In the genomic region with DNA sequence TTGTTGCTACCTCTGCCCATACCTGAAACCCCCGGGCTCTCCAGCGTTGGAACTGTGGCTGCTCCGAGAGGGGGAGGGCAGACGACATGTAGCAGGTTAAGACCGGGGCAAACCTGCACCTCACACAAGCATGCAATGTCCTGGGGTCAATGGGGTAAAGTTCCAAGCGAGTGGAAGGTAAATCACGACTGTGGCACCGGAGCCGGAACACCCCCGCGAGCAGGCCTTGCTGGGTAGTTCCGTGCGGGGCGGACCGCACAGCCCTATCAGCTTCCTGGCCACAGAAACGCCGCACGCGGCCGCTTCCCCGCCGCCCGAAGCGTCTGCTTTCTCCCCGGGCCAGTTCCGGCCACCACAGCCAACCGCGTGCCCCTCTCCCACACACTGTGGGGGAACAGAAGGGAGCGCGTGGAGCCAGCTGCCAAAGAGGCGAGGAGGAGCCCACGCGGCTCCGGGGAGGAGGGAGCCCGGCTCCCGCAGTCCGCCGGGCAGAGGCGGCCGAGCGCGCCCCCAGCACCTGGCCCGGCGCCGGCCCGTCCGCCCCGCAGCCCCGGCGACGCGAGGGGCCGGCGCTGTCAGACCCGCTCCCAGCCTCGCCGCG, we compare ENCODE assay signal across 8 cellular contexts. TPM values are rescaled to one million over a fixed set of nuclear protein-coding genes. Genes with fewer than 3 reads are reported as not detected.
DNase-seq lines count a peak whose midpoint lies in the region; ATAC-seq and TF ChIP-seq lines count a peak whose summit lies in the region.

No MANE protein-coding gene starts in this region.

- H3K27ac ChIP-seq in ACC112 (ENCODE audit: low read depth, low read length), result no peak overlapping the region
- no peak overlapping the region for H3K27ac ChIP-seq in coronary artery
- peak overlapping the region in 1 of 4 donors; percentile 50 for H3K27ac ChIP-seq in tibial nerve

- POLR2A ChIA-PET in GM10248 (lab: Yijun Ruan, JAX), result interaction anchor here (1.0 kb wide), 1 partner anchor 116 kb away, joined by 3 read pairs; no protein-coding TSS in a partner anchor

- peak; percentile 83 for ATAC-seq in SK-N-SH treated with all-trans-retinoic acid at 6 μM for 48 hours
- no peak for ATAC-seq in HG03139 (IDR thresholded peaks at IDR 0.05; ENCODE audit: unreplicated experiment)

- H3K4me1 ChIP-seq in ACC112 (ENCODE audit: control insufficient read depth, insufficient read depth, low read length, unreplicated experiment) (no peaks in the 10 kb centered on the region), tibial nerve (peaks cover 0 to 17% (median 4%) of the 10 kb centered on the region in 4 donors)

- peak; percentile 50 for DNase-seq in GM10248 (ENCODE audit: extremely low spot score)
- no peak for DNase-seq in coronary artery (ENCODE audit: low spot score)
- peak; percentile 21 to 48 for DNase-seq in lung microvascular endothelial cell (ENCODE audit: low read depth in 2 of 2)
- no peak for DNase-seq in tibial nerve (ENCODE audit: low spot score in 2 of 2)
- DNase-seq in KG1 (lab: John Stamatoyannopoulos, UW), result no peak

- no peak for TF ChIP-seq POLR2A in tibial nerve (IDR thresholded peaks at IDR 0.05)

- peak overlapping the region; percentile 71 for H2AFZ ChIP-seq in ACC112 (ENCODE audit: low read length, unreplicated experiment)

- H3K4me3 ChIP-seq in ACC112 (ENCODE audit: low read depth, low read length) (peak overlapping the region; percentile 75), coronary artery (peak overlapping the region; percentile 79), tibial nerve (peak overlapping the region; percentile 34 to 63 (median 40))

- H3K9me3 ChIP-seq in tibial nerve, result no peaks in the 10 kb centered on the region

- CTCF ChIA-PET in GM10248 (lab: Yijun Ruan, JAX), result interaction anchor here (0.8 to 2.2 kb wide), 2 partner anchors 33 to 107 kb away, joined by 3 to 8 read pairs; no protein-coding TSS in a partner anchor

- TF ChIP-seq EP300 in tibial nerve (IDR thresholded peaks at IDR 0.05), result no peak

- TF ChIP-seq CTCF in GM10248 (IDR thresholded peaks at IDR 0.05; ENCODE audit: control extremely low read depth, extremely low read depth, low read depth, missing control alignments) (no peak), coronary artery (IDR thresholded peaks at IDR 0.05) (no peak), tibial nerve (IDR thresholded peaks at IDR 0.05) (no peak)

- H3K27me3 ChIP-seq in ACC112 (ENCODE audit: insufficient read depth, low read length) (peaks cover 66% of the 10 kb centered on the region), tibial nerve (peaks cover 3 to 24% of the 10 kb centered on the region in 2 donors)

- no peaks in the 10 kb centered on the region for H3K36me3 ChIP-seq in ACC112 (ENCODE audit: insufficient read depth, low read length)
- no peaks in the 10 kb centered on the region for H3K36me3 ChIP-seq in tibial nerve

- WGBS in tibial nerve, 2 donors, result 3 to 5% methylated on average over 25 to 31 of the region's 58 CpGs

- no peaks in the 10 kb centered on the region for H3K79me2 ChIP-seq in ACC112 (ENCODE audit: control insufficient read depth, insufficient read depth, low read length, unreplicated experiment)

TF ChIP-seq in SK-N-SH treated with all-trans-retinoic acid at 6 μM for 48 hours, 23 proteins besides CTCF, POLR2A, EP300 and RAD21 (continues in another document):
- TF ChIP-seq ARNTL (CRISPR knock-in tag; IDR thresholded peaks at IDR 0.05; ENCODE audit: borderline replicate concordance, low read depth) (no peak), CSDC2 (CRISPR knock-in tag; IDR thresholded peaks at IDR 0.05) (no peak), ZC3H10 (CRISPR knock-in tag; IDR thresholded peaks at IDR 0.05) (no peak), BACH2 (CRISPR knock-in tag; IDR thresholded peaks at IDR 0.05; ENCODE audit: borderline replicate concordance) (no peak), TCF4 (CRISPR knock-in tag; IDR thresholded peaks at IDR 0.05; ENCODE audit: borderline replicate concordance) (no peak), TOX (CRISPR knock-in tag; IDR thresholded peaks at IDR 0.05; ENCODE audit: borderline replicate concordance) (no peak), ZFP3 (CRISPR knock-in tag; IDR thresholded peaks at IDR 0.05) (no peak), ZFP30 (CRISPR knock-in tag; IDR thresholded peaks at IDR 0.05) (no peak), ESRRG (CRISPR knock-in tag; IDR thresholded peaks at IDR 0.05) (no peak), ISL1 (CRISPR knock-in tag; IDR thresholded peaks at IDR 0.05) (no peak), GLIS3 (CRISPR knock-in tag; IDR thresholded peaks at IDR 0.05) (no peak), RARB (CRISPR knock-in tag; IDR thresholded peaks at IDR 0.05) (no peak)
- TF ChIP-seq, protein P1, sequence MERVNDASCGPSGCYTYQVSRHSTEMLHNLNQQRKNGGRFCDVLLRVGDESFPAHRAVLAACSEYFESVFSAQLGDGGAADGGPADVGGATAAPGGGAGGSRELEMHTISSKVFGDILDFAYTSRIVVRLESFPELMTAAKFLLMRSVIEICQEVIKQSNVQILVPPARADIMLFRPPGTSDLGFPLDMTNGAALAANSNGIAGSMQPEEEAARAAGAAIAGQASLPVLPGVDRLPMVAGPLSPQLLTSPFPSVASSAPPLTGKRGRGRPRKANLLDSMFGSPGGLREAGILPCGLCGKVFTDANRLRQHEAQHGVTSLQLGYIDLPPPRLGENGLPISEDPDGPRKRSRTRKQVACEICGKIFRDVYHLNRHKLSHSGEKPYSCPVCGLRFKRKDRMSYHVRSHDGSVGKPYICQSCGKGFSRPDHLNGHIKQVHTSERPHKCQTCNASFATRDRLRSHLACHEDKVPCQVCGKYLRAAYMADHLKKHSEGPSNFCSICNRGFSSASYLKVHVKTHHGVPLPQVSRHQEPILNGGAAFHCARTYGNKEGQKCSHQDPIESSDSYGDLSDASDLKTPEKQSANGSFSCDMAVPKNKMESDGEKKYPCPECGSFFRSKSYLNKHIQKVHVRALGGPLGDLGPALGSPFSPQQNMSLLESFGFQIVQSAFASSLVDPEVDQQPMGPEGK (CRISPR knock-in tag; IDR thresholded peaks at IDR 0.05; ENCODE audit: borderline replicate concordance), result no peak
- TF ChIP-seq, protein P2, sequence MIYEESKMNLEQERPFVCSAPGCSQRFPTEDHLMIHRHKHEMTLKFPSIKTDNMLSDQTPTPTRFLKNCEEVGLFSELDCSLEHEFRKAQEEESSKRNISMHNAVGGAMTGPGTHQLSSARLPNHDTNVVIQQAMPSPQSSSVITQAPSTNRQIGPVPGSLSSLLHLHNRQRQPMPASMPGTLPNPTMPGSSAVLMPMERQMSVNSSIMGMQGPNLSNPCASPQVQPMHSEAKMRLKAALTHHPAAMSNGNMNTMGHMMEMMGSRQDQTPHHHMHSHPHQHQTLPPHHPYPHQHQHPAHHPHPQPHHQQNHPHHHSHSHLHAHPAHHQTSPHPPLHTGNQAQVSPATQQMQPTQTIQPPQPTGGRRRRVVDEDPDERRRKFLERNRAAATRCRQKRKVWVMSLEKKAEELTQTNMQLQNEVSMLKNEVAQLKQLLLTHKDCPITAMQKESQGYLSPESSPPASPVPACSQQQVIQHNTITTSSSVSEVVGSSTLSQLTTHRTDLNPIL (CRISPR knock-in tag; IDR thresholded peaks at IDR 0.05; ENCODE audit: low read depth), result no peak
- TF ChIP-seq, protein P3, sequence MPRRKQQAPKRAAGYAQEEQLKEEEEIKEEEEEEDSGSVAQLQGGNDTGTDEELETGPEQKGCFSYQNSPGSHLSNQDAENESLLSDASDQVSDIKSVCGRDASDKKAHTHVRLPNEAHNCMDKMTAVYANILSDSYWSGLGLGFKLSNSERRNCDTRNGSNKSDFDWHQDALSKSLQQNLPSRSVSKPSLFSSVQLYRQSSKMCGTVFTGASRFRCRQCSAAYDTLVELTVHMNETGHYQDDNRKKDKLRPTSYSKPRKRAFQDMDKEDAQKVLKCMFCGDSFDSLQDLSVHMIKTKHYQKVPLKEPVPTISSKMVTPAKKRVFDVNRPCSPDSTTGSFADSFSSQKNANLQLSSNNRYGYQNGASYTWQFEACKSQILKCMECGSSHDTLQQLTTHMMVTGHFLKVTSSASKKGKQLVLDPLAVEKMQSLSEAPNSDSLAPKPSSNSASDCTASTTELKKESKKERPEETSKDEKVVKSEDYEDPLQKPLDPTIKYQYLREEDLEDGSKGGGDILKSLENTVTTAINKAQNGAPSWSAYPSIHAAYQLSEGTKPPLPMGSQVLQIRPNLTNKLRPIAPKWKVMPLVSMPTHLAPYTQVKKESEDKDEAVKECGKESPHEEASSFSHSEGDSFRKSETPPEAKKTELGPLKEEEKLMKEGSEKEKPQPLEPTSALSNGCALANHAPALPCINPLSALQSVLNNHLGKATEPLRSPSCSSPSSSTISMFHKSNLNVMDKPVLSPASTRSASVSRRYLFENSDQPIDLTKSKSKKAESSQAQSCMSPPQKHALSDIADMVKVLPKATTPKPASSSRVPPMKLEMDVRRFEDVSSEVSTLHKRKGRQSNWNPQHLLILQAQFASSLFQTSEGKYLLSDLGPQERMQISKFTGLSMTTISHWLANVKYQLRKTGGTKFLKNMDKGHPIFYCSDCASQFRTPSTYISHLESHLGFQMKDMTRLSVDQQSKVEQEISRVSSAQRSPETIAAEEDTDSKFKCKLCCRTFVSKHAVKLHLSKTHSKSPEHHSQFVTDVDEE (CRISPR knock-in tag; IDR thresholded peaks at IDR 0.05), result no peak
- TF ChIP-seq, protein P4, sequence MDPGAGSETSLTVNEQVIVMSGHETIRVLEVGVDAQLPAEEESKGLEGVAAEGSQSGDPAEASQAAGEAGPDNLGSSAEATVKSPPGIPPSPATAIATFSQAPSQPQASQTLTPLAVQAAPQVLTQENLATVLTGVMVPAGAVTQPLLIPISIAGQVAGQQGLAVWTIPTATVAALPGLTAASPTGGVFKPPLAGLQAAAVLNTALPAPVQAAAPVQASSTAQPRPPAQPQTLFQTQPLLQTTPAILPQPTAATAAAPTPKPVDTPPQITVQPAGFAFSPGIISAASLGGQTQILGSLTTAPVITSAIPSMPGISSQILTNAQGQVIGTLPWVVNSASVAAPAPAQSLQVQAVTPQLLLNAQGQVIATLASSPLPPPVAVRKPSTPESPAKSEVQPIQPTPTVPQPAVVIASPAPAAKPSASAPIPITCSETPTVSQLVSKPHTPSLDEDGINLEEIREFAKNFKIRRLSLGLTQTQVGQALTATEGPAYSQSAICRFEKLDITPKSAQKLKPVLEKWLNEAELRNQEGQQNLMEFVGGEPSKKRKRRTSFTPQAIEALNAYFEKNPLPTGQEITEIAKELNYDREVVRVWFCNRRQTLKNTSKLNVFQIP (CRISPR knock-in tag; IDR thresholded peaks at IDR 0.05; ENCODE audit: borderline replicate concordance, low read depth), result no peak

RNA-seq across cellular contexts. Expression of a gene that starts 1.6 kb away (rescaled TPM):
- total RNA-seq in lung microvascular endothelial cell (17.9 and 20.0 TPM in 2 replicates), tibial nerve (10 to 100 TPM in 2 of 4 donors, 1 to 10 TPM in 2; 3.1 to 18.3 (median 8.5) TPM)

RNA-seq across cellular contexts. Expression of a gene that starts 49.7 kb away (rescaled TPM):
- total RNA-seq in lung microvascular endothelial cell, result 16.6 and 22.2 TPM in 2 replicates
- 10 to 100 TPM in 3 of 4 donors, 1 to 10 TPM in 1; 7.1 to 15.9 (median 12.2) TPM for total RNA-seq in tibial nerve

Comparison
In these comparisons a context has a peak if more than half of its experiments do, and no peak if none do; other contexts are left out.
1. DNase-seq: peak in GM10248 (single experiment) and lung microvascular endothelial cell (2 of 2); none in coronary artery (single experiment), tibial nerve (0 of 2) and KG1 (single experiment).
2. Peak in every context shown above with its lines, with median percentiles within 50 percentile points of each other: H3K4me3 ChIP-seq.